In the genomic region with DNA sequence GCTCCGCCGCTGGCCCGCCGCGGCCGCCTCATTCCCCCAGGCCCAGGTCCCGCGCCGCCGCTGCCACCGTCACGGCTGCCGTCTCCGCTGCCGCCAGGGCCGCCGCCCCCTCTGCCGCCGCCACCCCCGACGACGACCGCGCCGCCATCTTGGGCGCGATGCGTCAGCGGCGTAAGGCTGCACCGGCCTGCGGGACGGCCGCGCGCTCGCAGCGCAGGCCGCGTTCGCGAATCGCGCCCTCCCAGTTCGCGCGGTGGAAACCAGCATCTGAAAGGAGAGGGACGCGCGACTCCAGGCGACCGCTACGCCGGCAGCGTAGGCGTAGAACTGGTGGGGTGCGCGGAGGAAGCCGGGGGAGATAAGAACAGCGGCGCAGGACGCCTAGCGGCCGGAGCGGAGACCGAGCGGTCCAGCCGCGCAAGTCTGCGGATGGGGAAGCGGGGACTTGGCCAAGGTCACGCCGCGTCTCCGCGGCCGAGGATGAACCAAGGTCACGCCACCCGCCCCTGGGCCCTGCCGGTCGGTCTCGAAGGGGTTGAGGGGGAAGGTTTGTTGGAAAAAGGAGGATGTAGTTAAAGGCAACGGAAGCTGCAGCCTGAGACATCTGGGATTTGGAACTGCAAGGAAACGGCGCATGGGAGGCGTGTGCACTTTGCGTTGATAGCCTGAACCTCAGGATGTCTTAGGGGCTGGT, we compare ENCODE assay signal across 1 cellular context.
A peak's percentile ranks its signal among the peaks of the same experiment; 100 is the strongest.
TF ChIP-seq lines count a peak whose summit lies in the region.

Gene NUDT3 (minus strand): TSS at position 173 of the 694 bp plus-strand sequence. CDS start 307 bp downstream, outside the sequence.

TF ChIP-seq in HepG2, 621 proteins besides CTCF, POLR2A, EP300 and RAD21 (continued from another document and continues in another):
- TF ChIP-seq, protein P1, sequence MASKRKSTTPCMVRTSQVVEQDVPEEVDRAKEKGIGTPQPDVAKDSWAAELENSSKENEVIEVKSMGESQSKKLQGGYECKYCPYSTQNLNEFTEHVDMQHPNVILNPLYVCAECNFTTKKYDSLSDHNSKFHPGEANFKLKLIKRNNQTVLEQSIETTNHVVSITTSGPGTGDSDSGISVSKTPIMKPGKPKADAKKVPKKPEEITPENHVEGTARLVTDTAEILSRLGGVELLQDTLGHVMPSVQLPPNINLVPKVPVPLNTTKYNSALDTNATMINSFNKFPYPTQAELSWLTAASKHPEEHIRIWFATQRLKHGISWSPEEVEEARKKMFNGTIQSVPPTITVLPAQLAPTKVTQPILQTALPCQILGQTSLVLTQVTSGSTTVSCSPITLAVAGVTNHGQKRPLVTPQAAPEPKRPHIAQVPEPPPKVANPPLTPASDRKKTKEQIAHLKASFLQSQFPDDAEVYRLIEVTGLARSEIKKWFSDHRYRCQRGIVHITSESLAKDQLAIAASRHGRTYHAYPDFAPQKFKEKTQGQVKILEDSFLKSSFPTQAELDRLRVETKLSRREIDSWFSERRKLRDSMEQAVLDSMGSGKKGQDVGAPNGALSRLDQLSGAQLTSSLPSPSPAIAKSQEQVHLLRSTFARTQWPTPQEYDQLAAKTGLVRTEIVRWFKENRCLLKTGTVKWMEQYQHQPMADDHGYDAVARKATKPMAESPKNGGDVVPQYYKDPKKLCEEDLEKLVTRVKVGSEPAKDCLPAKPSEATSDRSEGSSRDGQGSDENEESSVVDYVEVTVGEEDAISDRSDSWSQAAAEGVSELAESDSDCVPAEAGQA (IDR thresholded peaks at IDR 0.05; ENCODE audit: low read depth), result peak; percentile 92
- TF ChIP-seq, protein P1 (CRISPR knock-in tag; IDR thresholded peaks at IDR 0.05; ENCODE audit: borderline replicate concordance), result peak; percentile 62; the same call in 1 of the 2 replicates
- TF ChIP-seq, protein P2, sequence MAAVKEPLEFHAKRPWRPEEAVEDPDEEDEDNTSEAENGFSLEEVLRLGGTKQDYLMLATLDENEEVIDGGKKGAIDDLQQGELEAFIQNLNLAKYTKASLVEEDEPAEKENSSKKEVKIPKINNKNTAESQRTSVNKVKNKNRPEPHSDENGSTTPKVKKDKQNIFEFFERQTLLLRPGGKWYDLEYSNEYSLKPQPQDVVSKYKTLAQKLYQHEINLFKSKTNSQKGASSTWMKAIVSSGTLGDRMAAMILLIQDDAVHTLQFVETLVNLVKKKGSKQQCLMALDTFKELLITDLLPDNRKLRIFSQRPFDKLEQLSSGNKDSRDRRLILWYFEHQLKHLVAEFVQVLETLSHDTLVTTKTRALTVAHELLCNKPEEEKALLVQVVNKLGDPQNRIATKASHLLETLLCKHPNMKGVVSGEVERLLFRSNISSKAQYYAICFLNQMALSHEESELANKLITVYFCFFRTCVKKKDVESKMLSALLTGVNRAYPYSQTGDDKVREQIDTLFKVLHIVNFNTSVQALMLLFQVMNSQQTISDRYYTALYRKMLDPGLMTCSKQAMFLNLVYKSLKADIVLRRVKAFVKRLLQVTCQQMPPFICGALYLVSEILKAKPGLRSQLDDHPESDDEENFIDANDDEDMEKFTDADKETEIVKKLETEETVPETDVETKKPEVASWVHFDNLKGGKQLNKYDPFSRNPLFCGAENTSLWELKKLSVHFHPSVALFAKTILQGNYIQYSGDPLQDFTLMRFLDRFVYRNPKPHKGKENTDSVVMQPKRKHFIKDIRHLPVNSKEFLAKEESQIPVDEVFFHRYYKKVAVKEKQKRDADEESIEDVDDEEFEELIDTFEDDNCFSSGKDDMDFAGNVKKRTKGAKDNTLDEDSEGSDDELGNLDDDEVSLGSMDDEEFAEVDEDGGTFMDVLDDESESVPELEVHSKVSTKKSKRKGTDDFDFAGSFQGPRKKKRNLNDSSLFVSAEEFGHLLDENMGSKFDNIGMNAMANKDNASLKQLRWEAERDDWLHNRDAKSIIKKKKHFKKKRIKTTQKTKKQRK (IDR thresholded peaks at IDR 0.05; ENCODE audit: low read length), result no peak
- TF ChIP-seq, protein P3, sequence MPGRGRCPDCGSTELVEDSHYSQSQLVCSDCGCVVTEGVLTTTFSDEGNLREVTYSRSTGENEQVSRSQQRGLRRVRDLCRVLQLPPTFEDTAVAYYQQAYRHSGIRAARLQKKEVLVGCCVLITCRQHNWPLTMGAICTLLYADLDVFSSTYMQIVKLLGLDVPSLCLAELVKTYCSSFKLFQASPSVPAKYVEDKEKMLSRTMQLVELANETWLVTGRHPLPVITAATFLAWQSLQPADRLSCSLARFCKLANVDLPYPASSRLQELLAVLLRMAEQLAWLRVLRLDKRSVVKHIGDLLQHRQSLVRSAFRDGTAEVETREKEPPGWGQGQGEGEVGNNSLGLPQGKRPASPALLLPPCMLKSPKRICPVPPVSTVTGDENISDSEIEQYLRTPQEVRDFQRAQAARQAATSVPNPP (CRISPR knock-in tag; IDR thresholded peaks at IDR 0.05), result no peak
- peak; percentile 67 for TF ChIP-seq MXI1 (IDR thresholded peaks at IDR 0.05; ENCODE audit: borderline replicate concordance, low read depth, low read length)
- TF ChIP-seq ZNF280B (CRISPR knock-in tag; IDR thresholded peaks at IDR 0.05; ENCODE audit: borderline replicate concordance), result peak; percentile 70; the same call in 1 of the 2 replicates
- TF ChIP-seq MIER2 (CRISPR knock-in tag; IDR thresholded peaks at IDR 0.05), result peak; percentile 68
- TF ChIP-seq ZBTB37 (CRISPR knock-in tag; IDR thresholded peaks at IDR 0.05), result no peak
- TF ChIP-seq HNF4G (IDR thresholded peaks at IDR 0.05; ENCODE audit: borderline replicate concordance, low read depth, low read length), result no peak; the same call in 1 of the 2 replicates
- TF ChIP-seq HNF4G (CRISPR knock-in tag; IDR thresholded peaks at IDR 0.05; ENCODE audit: borderline replicate concordance, low read depth), result no peak
- TF ChIP-seq ZBTB38 (CRISPR knock-in tag; IDR thresholded peaks at IDR 0.05), result peak; percentile 87
- no peak for TF ChIP-seq ZSCAN30 (CRISPR knock-in tag; IDR thresholded peaks at IDR 0.05)
- TF ChIP-seq SNAPC5 (CRISPR knock-in tag; IDR thresholded peaks at IDR 0.05; ENCODE audit: borderline replicate concordance), result no peak
- TF ChIP-seq ZFP90 (CRISPR knock-in tag; IDR thresholded peaks at IDR 0.05; ENCODE audit: borderline replicate concordance), result peak; percentile 60; the same call in 1 of the 2 replicates
- no peak for TF ChIP-seq PHB2 (IDR thresholded peaks at IDR 0.05; ENCODE audit: partially characterized antibody)
- TF ChIP-seq, protein P4, sequence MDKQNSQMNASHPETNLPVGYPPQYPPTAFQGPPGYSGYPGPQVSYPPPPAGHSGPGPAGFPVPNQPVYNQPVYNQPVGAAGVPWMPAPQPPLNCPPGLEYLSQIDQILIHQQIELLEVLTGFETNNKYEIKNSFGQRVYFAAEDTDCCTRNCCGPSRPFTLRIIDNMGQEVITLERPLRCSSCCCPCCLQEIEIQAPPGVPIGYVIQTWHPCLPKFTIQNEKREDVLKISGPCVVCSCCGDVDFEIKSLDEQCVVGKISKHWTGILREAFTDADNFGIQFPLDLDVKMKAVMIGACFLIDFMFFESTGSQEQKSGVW (CRISPR knock-in tag; IDR thresholded peaks at IDR 0.05; ENCODE audit: borderline replicate concordance), result no peak
- peak; percentile 97 for TF ChIP-seq CCDC6 (CRISPR knock-in tag; IDR thresholded peaks at IDR 0.05)
- peak; percentile 70 for TF ChIP-seq ZNF883 (CRISPR knock-in tag; IDR thresholded peaks at IDR 0.05; ENCODE audit: not compliant biosample characterization)
- no peak; the same call in 1 of the 2 replicates for TF ChIP-seq GLI4 (CRISPR knock-in tag; IDR thresholded peaks at IDR 0.05; ENCODE audit: borderline replicate concordance)
- TF ChIP-seq ZNF772 (CRISPR knock-in tag; IDR thresholded peaks at IDR 0.05), result no peak; the same call in none of the 2 replicates
- TF ChIP-seq, protein P5, sequence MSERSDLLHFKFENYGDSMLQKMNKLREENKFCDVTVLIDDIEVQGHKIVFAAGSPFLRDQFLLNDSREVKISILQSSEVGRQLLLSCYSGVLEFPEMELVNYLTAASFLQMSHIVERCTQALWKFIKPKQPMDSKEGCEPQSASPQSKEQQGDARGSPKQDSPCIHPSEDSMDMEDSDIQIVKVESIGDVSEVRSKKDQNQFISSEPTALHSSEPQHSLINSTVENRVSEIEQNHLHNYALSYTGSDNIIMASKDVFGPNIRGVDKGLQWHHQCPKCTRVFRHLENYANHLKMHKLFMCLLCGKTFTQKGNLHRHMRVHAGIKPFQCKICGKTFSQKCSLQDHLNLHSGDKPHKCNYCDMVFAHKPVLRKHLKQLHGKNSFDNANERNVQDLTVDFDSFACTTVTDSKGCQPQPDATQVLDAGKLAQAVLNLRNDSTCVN (CRISPR knock-in tag; IDR thresholded peaks at IDR 0.05; ENCODE audit: borderline replicate concordance), result peak; percentile 68; the same call in 1 of the 2 replicates
- TF ChIP-seq, protein P6, sequence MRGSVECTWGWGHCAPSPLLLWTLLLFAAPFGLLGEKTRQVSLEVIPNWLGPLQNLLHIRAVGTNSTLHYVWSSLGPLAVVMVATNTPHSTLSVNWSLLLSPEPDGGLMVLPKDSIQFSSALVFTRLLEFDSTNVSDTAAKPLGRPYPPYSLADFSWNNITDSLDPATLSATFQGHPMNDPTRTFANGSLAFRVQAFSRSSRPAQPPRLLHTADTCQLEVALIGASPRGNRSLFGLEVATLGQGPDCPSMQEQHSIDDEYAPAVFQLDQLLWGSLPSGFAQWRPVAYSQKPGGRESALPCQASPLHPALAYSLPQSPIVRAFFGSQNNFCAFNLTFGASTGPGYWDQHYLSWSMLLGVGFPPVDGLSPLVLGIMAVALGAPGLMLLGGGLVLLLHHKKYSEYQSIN (CRISPR knock-in tag; IDR thresholded peaks at IDR 0.05; ENCODE audit: borderline replicate concordance), result no peak
- TF ChIP-seq GTF3A (CRISPR knock-in tag; conservative IDR thresholded peaks at IDR 0.05), result no peak
- TF ChIP-seq CHD2 (IDR thresholded peaks at IDR 0.05; ENCODE audit: low read depth, low read length), result peak; percentile 63; the same call in 1 of the 2 replicates
- peak; percentile 32; the same call in 1 of the 2 replicates for TF ChIP-seq ARID4A (CRISPR knock-in tag; IDR thresholded peaks at IDR 0.05; ENCODE audit: borderline replicate concordance)
- no peak for TF ChIP-seq SMYD3 (CRISPR knock-in tag; IDR thresholded peaks at IDR 0.05)
